29 cellular contexts compared by ENCODE assay signal in genomic region chr17:15395091-15395490, GRCh38. TPM values are rescaled to one million over a fixed set of nuclear protein-coding genes. Genes with fewer than 3 reads are reported as not detected.
"Had no signal": no experiment of that assay in that cellular context is flagged by ENCODE, and none has a peak within 500 bp of the region (broad histone marks: within the 10 kb centered on the region; RNA-seq: fewer than 3 reads in every experiment).

No MANE protein-coding gene starts in this region.

- H3K4me1 ChIP-seq: neural progenitor cell, parathyroid adenoma, right lobe of liver had no signal

- H3K4me2 ChIP-seq: neural progenitor cell, smooth muscle cell had no signal

- H3K36me3 ChIP-seq: neural progenitor cell, ovary, right lobe of liver, spleen, suprapubic skin, tibial artery, upper lobe of left lung had no signal

- FAIRE-seq: urothelium cell line had no signal

- DNase-seq: naive thymus-derived CD4-positive, alpha-beta T cell; natural killer cell; occipital lobe; ovary; posterior cingulate gyrus; psoas muscle; right cardiac atrium; right lobe of liver; spleen; stimulated activated CD4-positive, alpha-beta T cell treated with anti-CD3 and anti-CD28 coated beads, Interleukin-12 subunit alpha, Interleukin-12 subunit beta, amount 100 ng/mL, for 4 hours; stimulated activated CD4-positive, alpha-beta T cell treated with anti-CD3 and anti-CD28 coated beads, Interleukin-1b, Interleukin-23, amount 100 ng/mL, for 48 hours; stimulated activated CD4-positive, alpha-beta T cell treated with anti-CD3 and anti-CD28 coated beads, Interleukin-4, amount 100 ng/mL, for 1 hour; stimulated activated CD4-positive, alpha-beta T cell treated with anti-CD3 and anti-CD28 coated beads, Interleukin-4, amount 100 ng/mL, for 4 hours; stimulated activated CD8-positive, alpha-beta memory T cell treated with anti-CD3 and anti-CD28 coated beads, Interleukin-4, amount 100 ng/mL, for 48 hours; stimulated activated naive CD4-positive, alpha-beta T cell; stimulated activated naive CD8-positive, alpha-beta T cell treated with anti-CD3 and anti-CD28 coated beads, Interleukin-15, amount 100 ng/mL, for 72 hours; stimulated activated naive CD8-positive, alpha-beta T cell treated with anti-CD3 and anti-CD28 coated beads, Interleukin-15, Interleukin-2, amounts not matched to agents 100 U/mL and 50 U/mL, for 24 hours; substantia nigra; testis; tibial artery; trophoblast cell; upper lobe of left lung had no signal

- H2AFZ ChIP-seq: neural progenitor cell, parathyroid adenoma had no signal

- H3K9me3 ChIP-seq: ovary, psoas muscle, right lobe of liver, spleen, suprapubic skin, testis, tibial artery, upper lobe of left lung had no signal

- H3K4me3 ChIP-seq: neural progenitor cell, ovary, psoas muscle, right lobe of liver, skin epidermis, smooth muscle cell, spleen, suprapubic skin, testis, tibial artery, upper lobe of left lung had no signal

- H3K27ac ChIP-seq: neural progenitor cell, ovary, parathyroid adenoma, psoas muscle, right lobe of liver, skin epidermis, spleen, suprapubic skin, testis, tibial artery, upper lobe of left lung had no signal

- ATAC-seq: naive thymus-derived CD4-positive, alpha-beta T cell; natural killer cell; psoas muscle; right cardiac atrium; right lobe of liver; stimulated activated memory B cell treated with anti-CD40 and anti-IgM and Interleukin-4, amounts not matched to agents 10 μg/mL and 1 μg/mL and 100 μg/mL, for 72 hours; stimulated activated naive CD8-positive, alpha-beta T cell treated with anti-CD3 and anti-CD28 coated beads, Interleukin-15, amount 100 ng/mL, for 72 hours; stimulated activated naive CD8-positive, alpha-beta T cell treated with anti-CD3 and anti-CD28 coated beads, Interleukin-15, Interleukin-2, amounts not matched to agents 100 U/mL and 50 U/mL, for 24 hours had no signal

- H3K27me3 ChIP-seq: neural progenitor cell, ovary, right lobe of liver, spleen, suprapubic skin, testis, tibial artery, upper lobe of left lung had no signal

- H3K9ac ChIP-seq: neural progenitor cell, parathyroid adenoma had no signal

RNA-seq across cellular contexts. Expression of gene TEKT3, which starts 53.7 kb away (rescaled TPM):
- total RNA-seq: right lobe of liver, suprapubic skin had no signal
- polyA plus RNA-seq: naive thymus-derived CD4-positive, alpha-beta T cell had no signal
